ENCODE assay signal across 24 cellular contexts in the genomic region with DNA sequence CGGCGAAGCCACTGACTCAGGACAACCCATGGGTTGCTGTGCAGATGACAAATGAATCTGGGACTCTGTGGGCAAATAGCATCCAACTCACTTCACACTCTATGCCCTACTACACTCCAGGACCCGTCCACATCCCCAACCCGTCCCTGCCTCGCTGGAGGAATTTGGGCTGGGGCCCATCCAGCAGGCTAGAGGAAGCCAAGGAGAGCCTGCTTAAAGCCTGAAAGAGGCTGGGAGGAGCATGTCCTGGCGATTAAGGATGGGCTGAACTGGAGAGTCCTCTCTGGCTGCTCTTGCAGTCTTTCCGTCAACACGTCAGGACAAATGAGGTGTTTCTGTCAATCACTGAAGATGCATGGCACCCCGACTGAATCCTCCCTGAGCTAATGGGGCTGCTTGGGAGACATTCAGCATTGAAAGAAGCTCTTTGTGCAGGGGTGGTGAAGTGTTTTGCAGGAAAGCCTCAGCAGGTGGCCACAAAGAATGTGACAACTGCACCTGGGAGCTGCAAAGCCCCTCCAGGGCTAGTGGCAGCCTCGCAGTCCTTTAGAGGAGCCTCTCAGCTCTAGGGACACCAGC.
"Had no signal": no experiment of that assay in that cellular context is flagged by ENCODE, and none has a peak within 500 bp of the region (broad histone marks: within the 10 kb centered on the region; RNA-seq: fewer than 3 reads in every experiment).

No MANE protein-coding gene starts in this region.

- H3K4me3 Mint-ChIP-seq: activated CD4-positive, alpha-beta T cell treated with anti-CD3 and anti-CD28 coated beads for 36 hours; activated naive CD4-positive, alpha-beta T cell treated with anti-CD3 and anti-CD28 coated beads for 36 hours; activated naive CD8-positive, alpha-beta T cell treated with anti-CD3 and anti-CD28 coated beads, Interleukin-2, amount 10 ng/mL, durations not matched to agents 7 days and 5 days; brain; natural killer cell treated with Interleukin-12 subunit alpha and Interleukin-12 subunit beta and Interleukin-15 and Interleukin-18, amount 100 ng/mL, for 72 hours; stimulated activated naive B cell treated with anti-CD40 and anti-IgM and Interleukin-4, amounts not matched to agents 10 μg/mL and 1 μg/mL and 100 μg/mL, for 72 hours had no signal

- DNase-seq: activated CD4-positive, alpha-beta T cell treated with anti-CD3 and anti-CD28 coated beads for 36 hours; activated CD4-positive, alpha-beta T cell treated with anti-CD3 and anti-CD28 coated beads, Interleukin-2, amount 50 U/mL, for 4 hours; activated CD4-positive, CD25-positive, alpha-beta regulatory T cell; activated effector memory CD4-positive, alpha-beta T cell treated with Interleukin-2 at 50 U/mL for 16 hours; activated naive CD8-positive, alpha-beta T cell treated with anti-CD3 and anti-CD28 coated beads, Interleukin-2, amount 10 ng/mL, durations not matched to agents 7 days and 5 days; dorsolateral prefrontal cortex; effector memory CD4-positive, alpha-beta T cell; hippocampal formation; left ventricle myocardium inferior; right lobe of liver; stimulated activated CD4-positive, alpha-beta T cell treated with anti-CD3 and anti-CD28 coated beads, Interleukin-2, amount 100 ng/mL, for 24 hours; stimulated activated naive B cell treated with anti-CD40 and anti-IgM and Interleukin-4, amounts not matched to agents 10 μg/mL and 1 μg/mL and 100 μg/mL, for 72 hours; stomach; T-helper 2 cell; thyroid gland; upper lobe of left lung had no signal

- H3K9me3 Mint-ChIP-seq: activated naive CD4-positive, alpha-beta T cell treated with anti-CD3 and anti-CD28 coated beads for 36 hours; activated naive CD8-positive, alpha-beta T cell treated with anti-CD3 and anti-CD28 coated beads, Interleukin-2, amount 10 ng/mL, durations not matched to agents 7 days and 5 days; brain; natural killer cell treated with Interleukin-12 subunit alpha and Interleukin-12 subunit beta and Interleukin-15 and Interleukin-18, amount 100 ng/mL, for 72 hours; stimulated activated naive B cell treated with anti-CD40 and anti-IgM and Interleukin-4, amounts not matched to agents 10 μg/mL and 1 μg/mL and 100 μg/mL, for 72 hours had no signal

- H3K36me3 ChIP-seq: ascending aorta, left ventricle myocardium inferior, neutrophil, right lobe of liver, stomach, thyroid gland had no signal

- H3K27me3 Mint-ChIP-seq: activated naive CD8-positive, alpha-beta T cell treated with anti-CD3 and anti-CD28 coated beads, Interleukin-2, amount 10 ng/mL, durations not matched to agents 7 days and 5 days had no signal

- ATAC-seq: activated CD4-positive, alpha-beta T cell treated with anti-CD3 and anti-CD28 coated beads for 36 hours; mucosa of descending colon; natural killer cell treated with Interleukin-12 subunit alpha and Interleukin-12 subunit beta and Interleukin-15 and Interleukin-18, amount 100 ng/mL, for 72 hours; right lobe of liver; stimulated activated naive B cell treated with anti-CD40 and anti-IgM and Interleukin-4, amounts not matched to agents 10 μg/mL and 1 μg/mL and 100 μg/mL, for 72 hours had no signal

- H3K27ac ChIP-seq: ascending aorta, coronary artery, dorsolateral prefrontal cortex, left ventricle myocardium inferior, neutrophil, right lobe of liver, stomach, thyroid gland, upper lobe of left lung had no signal

- H3K27me3 ChIP-seq: ascending aorta, neutrophil, right lobe of liver, thyroid gland, upper lobe of left lung had no signal

- H3K27ac Mint-ChIP-seq: activated CD4-positive, alpha-beta T cell treated with anti-CD3 and anti-CD28 coated beads for 36 hours; activated naive CD4-positive, alpha-beta T cell treated with anti-CD3 and anti-CD28 coated beads for 36 hours; activated naive CD8-positive, alpha-beta T cell treated with anti-CD3 and anti-CD28 coated beads, Interleukin-2, amount 10 ng/mL, durations not matched to agents 7 days and 5 days; brain; natural killer cell treated with Interleukin-12 subunit alpha and Interleukin-12 subunit beta and Interleukin-15 and Interleukin-18, amount 100 ng/mL, for 72 hours; stimulated activated naive B cell treated with anti-CD40 and anti-IgM and Interleukin-4, amounts not matched to agents 10 μg/mL and 1 μg/mL and 100 μg/mL, for 72 hours had no signal

- H3K36me3 Mint-ChIP-seq: activated naive CD8-positive, alpha-beta T cell treated with anti-CD3 and anti-CD28 coated beads, Interleukin-2, amount 10 ng/mL, durations not matched to agents 7 days and 5 days; brain; natural killer cell treated with Interleukin-12 subunit alpha and Interleukin-12 subunit beta and Interleukin-15 and Interleukin-18, amount 100 ng/mL, for 72 hours; stimulated activated naive B cell treated with anti-CD40 and anti-IgM and Interleukin-4, amounts not matched to agents 10 μg/mL and 1 μg/mL and 100 μg/mL, for 72 hours had no signal

- H3K4me1 ChIP-seq: ascending aorta, right lobe of liver, stomach, thyroid gland, upper lobe of left lung had no signal

- H3K9me3 ChIP-seq: ascending aorta, left ventricle myocardium inferior, mucosa of descending colon, neutrophil, right lobe of liver, stomach, thyroid gland, upper lobe of left lung had no signal

- H3K4me3 ChIP-seq: ascending aorta, coronary artery, dorsolateral prefrontal cortex, left ventricle myocardium inferior, lung, mucosa of descending colon, right lobe of liver, stomach, thyroid gland, upper lobe of left lung had no signal

- H3K4me1 Mint-ChIP-seq: activated CD4-positive, alpha-beta T cell treated with anti-CD3 and anti-CD28 coated beads for 36 hours; activated naive CD8-positive, alpha-beta T cell treated with anti-CD3 and anti-CD28 coated beads, Interleukin-2, amount 10 ng/mL, durations not matched to agents 7 days and 5 days; brain; stimulated activated naive B cell treated with anti-CD40 and anti-IgM and Interleukin-4, amounts not matched to agents 10 μg/mL and 1 μg/mL and 100 μg/mL, for 72 hours had no signal
